Comparison of ENCODE assay signal across 21 cellular contexts in the genomic region with DNA sequence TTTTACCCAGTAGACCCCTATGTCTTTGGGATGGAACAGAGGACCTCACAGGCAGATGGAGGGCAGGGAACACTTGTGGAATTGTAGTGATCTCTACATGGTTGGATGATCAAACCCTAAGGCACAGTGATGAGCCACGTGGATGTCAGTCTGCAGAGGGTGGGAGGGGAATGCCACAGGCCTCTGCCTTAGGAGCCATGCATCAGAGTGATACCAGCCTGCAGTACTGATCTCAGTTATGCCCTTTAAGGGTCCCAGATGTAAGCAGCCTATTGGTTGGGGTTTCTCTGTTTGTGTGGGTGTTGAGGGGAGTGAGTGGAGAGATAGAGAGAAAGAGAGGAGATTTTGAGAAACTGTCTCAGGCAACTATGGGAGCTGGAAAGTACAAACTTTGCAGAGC. TPM values are rescaled to one million over a fixed set of nuclear protein-coding genes. Genes with fewer than 3 reads are reported as not detected.
"Had no signal": no experiment of that assay in that cellular context is flagged by ENCODE, and none has a peak within 500 bp of the region (broad histone marks: within the 10 kb centered on the region; RNA-seq: fewer than 3 reads in every experiment).

No MANE protein-coding gene starts in this region.

- H3K27me3 Mint-ChIP-seq: IgD-negative memory B cell had no signal

- DNase-seq: Kasumi-1, MM.1S, NCI-H1092 treated with DMSO at 0.1 percent for 48 hours, NCI-H1436, NCI-H187, NCI-H2029, NCI-H2081 treated with DMSO at 0.1 percent for 48 hours, NCI-H2171, NCI-H226, NCI-H446, NCI-H510A, NCI-H524 treated with DMSO at 0.1 percent for 48 hours, NCI-H69, NCI-H774, RPMI8226, SHP77 had no signal

- H3K4me1 Mint-ChIP-seq: IgD-negative memory B cell had no signal

- H3K27ac ChIP-seq: HL-60, KMS-11 had no signal

- H3K9ac ChIP-seq: KMS-11 had no signal

- H3K4me3 Mint-ChIP-seq: IgD-negative memory B cell had no signal

- H3K27ac Mint-ChIP-seq: IgD-negative memory B cell had no signal

- H3K36me3 Mint-ChIP-seq: IgD-negative memory B cell had no signal

- H3K4me2 ChIP-seq: KMS-11 had no signal

- ATAC-seq: K562 had no signal

- H3K9me3 Mint-ChIP-seq: IgD-negative memory B cell had no signal

- H3K4me3 ChIP-seq: K562 had no signal

RNA-seq across cellular contexts. Expression of a gene that starts 39.9 kb away (rescaled TPM):
- total RNA-seq: M059J had no signal
- polyA plus RNA-seq: IgD-negative memory B cell had no signal
